8 cellular contexts compared by ENCODE assay signal in the genomic region with DNA sequence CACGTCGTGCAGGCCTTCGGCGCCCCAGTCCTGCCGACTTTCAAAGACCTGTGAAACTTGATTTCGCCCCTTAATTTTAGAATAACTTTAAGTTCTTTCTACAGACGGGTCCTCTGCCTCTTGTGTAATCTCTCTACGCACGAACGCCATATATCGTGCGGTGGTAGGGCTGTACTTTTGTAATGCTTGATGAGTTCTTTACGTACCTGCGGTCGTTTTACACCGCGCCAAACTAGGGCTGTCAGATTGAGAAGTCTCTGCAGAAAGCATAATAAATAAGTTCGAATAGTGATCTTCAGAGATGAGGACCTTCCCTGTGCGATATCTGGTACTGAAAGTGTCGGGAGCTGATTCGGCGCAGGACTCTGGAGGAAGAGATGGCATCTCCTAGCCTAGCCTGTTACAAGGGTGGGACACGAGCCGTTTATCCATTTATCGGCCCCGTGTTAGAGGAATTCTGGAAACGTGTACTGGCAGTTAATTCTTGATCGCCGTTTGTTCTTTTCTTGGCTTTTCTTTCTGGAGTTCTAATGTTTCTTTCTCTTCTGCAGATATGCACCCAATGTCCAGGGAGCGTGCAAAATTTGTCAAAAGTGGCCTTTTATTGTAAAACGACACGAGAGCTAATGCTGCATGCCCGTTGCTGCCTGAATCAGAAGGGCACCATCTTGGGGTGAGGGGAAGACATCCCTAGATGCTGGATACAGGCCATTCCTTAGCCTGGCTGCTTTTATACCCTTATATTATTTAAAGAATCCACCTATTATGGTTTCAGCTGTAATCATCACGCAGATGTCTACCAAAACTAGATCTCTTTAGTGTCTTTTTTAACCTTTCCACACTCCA. TPM values are rescaled to one million over a fixed set of nuclear protein-coding genes. Genes with fewer than 3 reads are reported as not detected.
DNase-seq lines count a peak whose midpoint lies in the region; ATAC-seq and TF ChIP-seq lines count a peak whose summit lies in the region.

No MANE protein-coding gene starts in this region.

- peak; percentile 70 for DNase-seq in AG20443 (ENCODE audit: low spot score)
- peak; percentile 33 for DNase-seq in HuH-7.5 (ENCODE audit: low spot score)
- peak; percentile 13 to 69 (median 41) for DNase-seq in T-helper 1 cell
- no peak for DNase-seq in lung (ENCODE audit: low spot score)
- DNase-seq in tibial artery = no peak

- TF ChIP-seq CTCF in lung (IDR thresholded peaks at IDR 0.05; ENCODE audit: control extremely low read depth, extremely low read depth) = no peak
- TF ChIP-seq CTCF in tibial artery (IDR thresholded peaks at IDR 0.05) = no peak

- H3K36me3 ChIP-seq in lung (ENCODE audit: control insufficient read depth in 2 of 2, insufficient read depth in 2 of 2, low read length in 2 of 2) (peaks cover 0 to 14% of the 10 kb centered on the region in 2 donors), tibial artery (peaks cover 10 to 28% (median 12%) of the 10 kb centered on the region in 3 donors)

- peak; percentile 13 for ATAC-seq in GM18861 (IDR thresholded peaks at IDR 0.05; ENCODE audit: unreplicated experiment)
- peak; percentile 2 for ATAC-seq in lung (ENCODE audit: insufficient read depth, low FRiP score)
- ATAC-seq in HG02623 (IDR thresholded peaks at IDR 0.05; ENCODE audit: unreplicated experiment) = no peak

- intact Hi-C loops in tibial artery (cut with DNase I; ENCODE audit: low total_unique reads) = loop anchor here (10.0 kb wide), 3 partner anchors 78 to 248 kb away; a partner anchor contains a TSS

- WGBS in lung, 2 donors = 9 to 10% methylated on average over 34 of the region's 34 CpGs

- H3K4me3 ChIP-seq in lung (peak overlapping the region; percentile 84), tibial artery (peak overlapping the region; percentile 81 to 86)

- H3K4me1 ChIP-seq in lung (ENCODE audit: control insufficient read depth in 2 of 2, insufficient read depth in 2 of 2, low read length in 2 of 2) (peaks cover 2 to 3% of the 10 kb centered on the region in 2 donors), tibial artery (peaks cover 0 to 25% (median 20%) of the 10 kb centered on the region in 4 donors)

- H3K27me3 ChIP-seq in lung (ENCODE audit: control insufficient read depth, insufficient read depth) = no peaks in the 10 kb centered on the region
- no peaks in the 10 kb centered on the region for H3K27me3 ChIP-seq in tibial artery

- peak overlapping the region; percentile 94 for H3K27ac ChIP-seq in cingulate gyrus (ENCODE audit: low read depth, low read length)
- peak overlapping the region; percentile 99 to 100 for H3K27ac ChIP-seq in lung (ENCODE audit: low read depth in 1 of 2, low read length in 1 of 2)
- peak overlapping the region; percentile 96 to 99 for H3K27ac ChIP-seq in tibial artery

- H3K9me3 ChIP-seq in lung (ENCODE audit: control insufficient read depth in 2 of 2, insufficient read depth in 1 of 2, low read length in 1 of 2) (no peaks in the 10 kb centered on the region), tibial artery (no peaks in the 10 kb centered on the region)

RNA-seq across cellular contexts. Expression of a gene that starts 0.8 kb away (rescaled TPM):
- total RNA-seq in lung = 10 to 100 TPM; 12.1 to 32.5 TPM
- polyA plus RNA-seq in lung = 10 to 100 TPM; 15.2 to 33.1 TPM

RNA-seq across cellular contexts. Expression of a gene that starts 1.0 kb away (rescaled TPM):
- 100 to 1,000 TPM in 1 of 2 donors, 10 to 100 TPM in 1; 90.0 to 107 TPM for total RNA-seq in lung
- 100 to 1,000 TPM; 136 to 204 TPM for polyA plus RNA-seq in lung

RNA-seq across cellular contexts. Expression of a gene that starts 4.3 kb away (rescaled TPM):
- total RNA-seq in lung = 10 to 100 TPM; 18.3 to 42.0 TPM
- polyA plus RNA-seq in lung = 10 to 100 TPM; 10.9 to 19.4 TPM

RNA-seq across cellular contexts. Expression of a gene that starts 50.0 kb away (rescaled TPM):
- under 1 TPM; 0.31 to 0.77 TPM for total RNA-seq in lung
- polyA plus RNA-seq in lung = under 1 TPM; 0.11 to 0.37 TPM

Comparison
In these comparisons a context has a peak if more than half of its experiments do, and no peak if none do; other contexts are left out.
1. DNase-seq: peak in AG20443 (single experiment), HuH-7.5 (single experiment) and T-helper 1 cell (5 of 5); none in lung (single experiment) and tibial artery (0 of 2).
2. Peak in every context shown above with its lines, with median percentiles within 50 percentile points of each other: H3K27ac ChIP-seq.